8 cellular contexts compared by ENCODE assay signal in the genomic region with DNA sequence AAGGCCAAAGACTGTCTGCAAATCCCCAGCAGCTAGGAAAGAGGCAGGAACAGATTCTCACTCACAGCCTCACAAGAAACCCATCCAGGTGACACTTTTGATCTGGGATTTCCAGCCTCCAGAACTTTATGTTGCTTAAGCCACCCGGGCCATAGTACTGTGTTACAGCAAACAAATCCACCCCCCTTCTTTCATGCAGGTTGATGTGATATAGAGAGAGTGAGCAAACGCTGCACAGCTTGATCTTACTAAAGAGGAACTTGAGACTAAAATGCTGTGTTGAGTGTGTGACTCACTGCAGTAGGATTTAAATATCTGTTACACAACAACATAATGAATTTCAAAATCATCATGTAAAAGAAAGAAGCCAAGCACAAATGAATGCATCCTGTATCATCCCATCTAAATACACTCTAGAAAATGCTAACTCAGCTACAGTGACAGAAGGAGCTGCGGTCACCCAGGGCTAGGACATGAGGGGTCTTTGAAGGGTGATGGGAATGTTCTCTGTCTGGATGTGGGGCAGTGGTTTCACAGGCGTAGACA. TPM values are rescaled to one million over a fixed set of nuclear protein-coding genes. Genes with fewer than 3 reads are reported as not detected.
DNase-seq lines count a peak whose midpoint lies in the region; ATAC-seq and TF ChIP-seq lines count a peak whose summit lies in the region.

No MANE protein-coding gene starts in this region.

- H3K4me1 ChIP-seq in OCI-LY3 (ENCODE audit: low read length) (peaks cover 88% of the 10 kb centered on the region), esophagus squamous epithelium (peaks cover 22 to 51% (median 22%) of the 10 kb centered on the region in 3 donors)

- H3K4me3 Mint-ChIP-seq in CD4-positive, alpha-beta T cell: no peak overlapping the region
- H3K4me3 Mint-ChIP-seq in progenitor cell of endocrine pancreas (ENCODE audit: low read depth): no peak overlapping the region

- H3K9me3 Mint-ChIP-seq in CD4-positive, alpha-beta T cell: no peaks in the 10 kb centered on the region
- no peaks in the 10 kb centered on the region for H3K9me3 Mint-ChIP-seq in progenitor cell of endocrine pancreas (ENCODE audit: low read depth)

- H3K4me2 ChIP-seq in OCI-LY3 (ENCODE audit: low read length): peak overlapping the region; percentile 68

- H3K36me3 ChIP-seq in OCI-LY3 (replicated peaks; ENCODE audit: low read depth, low read length) (peaks cover 28% of the 10 kb centered on the region), esophagus squamous epithelium (peaks cover 0 to 24% (median 0%) of the 10 kb centered on the region in 3 donors)

- intact Hi-C loops in CD4-positive, alpha-beta T cell (cut with DNase I, micrococcal nuclease): loop anchor here in 1 of 2 experiments (5.0 kb wide), 1 partner anchor 67 kb away; no protein-coding TSS in a partner anchor
- intact Hi-C loops in esophagus squamous epithelium (cut with DNase I): loop anchor here (10.0 kb wide), 1 partner anchor 74 kb away; no protein-coding TSS in a partner anchor

- TF ChIP-seq POLR2A in esophagus squamous epithelium (IDR thresholded peaks at IDR 0.05): no peak

- H3K27ac Mint-ChIP-seq in CD4-positive, alpha-beta T cell: peak overlapping the region; percentile 25
- H3K27ac Mint-ChIP-seq in progenitor cell of endocrine pancreas: no peak overlapping the region

- no peaks in the 10 kb centered on the region for H4K20me1 ChIP-seq in OCI-LY3 (ENCODE audit: insufficient read depth, low read length)

- TF ChIP-seq CTCF in CD4-positive, alpha-beta T cell (IDR thresholded peaks at IDR 0.05): no peak
- TF ChIP-seq CTCF in OCI-LY3 (IDR thresholded peaks at IDR 0.05; ENCODE audit: low read depth, low read length) (no peak), esophagus squamous epithelium (IDR thresholded peaks at IDR 0.05) (no peak), progenitor cell of endocrine pancreas (IDR thresholded peaks at IDR 0.05; ENCODE audit: unreplicated experiment) (no peak)

- 27 to 31% methylated on average over 3 to 4 of the region's 4 CpGs for WGBS in esophagus squamous epithelium, 2 donors

- CTCF ChIA-PET in CD4-positive, alpha-beta T cell (lab: Charles Lee): no interaction called here

- POLR2A ChIA-PET in CD4-positive, alpha-beta T cell (lab: Charles Lee): interaction anchor here (1.2 kb wide), 1 partner anchor 31 kb away, joined by 3 read pairs; no protein-coding TSS in a partner anchor

- no peaks in the 10 kb centered on the region for H3K9me3 ChIP-seq in CD4-positive, alpha-beta T cell (ENCODE audit: control insufficient read depth, low read length)
- H3K9me3 ChIP-seq in OCI-LY3 (ENCODE audit: insufficient read depth, low read length): no peaks in the 10 kb centered on the region
- H3K9me3 ChIP-seq in esophagus squamous epithelium: no peaks in the 10 kb centered on the region

- peak overlapping the region; percentile 25; the same call in 1 of the 2 replicates for H3K4me3 ChIP-seq in OCI-LY3 (ENCODE audit: low read length)
- no peak overlapping the region for H3K4me3 ChIP-seq in esophagus squamous epithelium

- H3K27me3 Mint-ChIP-seq in CD4-positive, alpha-beta T cell: no peaks in the 10 kb centered on the region
- H3K27me3 Mint-ChIP-seq in progenitor cell of endocrine pancreas: no peaks in the 10 kb centered on the region

- H3K27ac ChIP-seq in CD4-positive, alpha-beta T cell (ENCODE audit: low read depth, low read length): no peak overlapping the region
- H3K27ac ChIP-seq in OCI-LY3 (ENCODE audit: low read length) (peak overlapping the region; percentile 93), esophagus squamous epithelium (peak overlapping the region; percentile 71 to 80 (median 76))

- no peaks in the 10 kb centered on the region for H3K27me3 ChIP-seq in CD4-positive, alpha-beta T cell (ENCODE audit: control insufficient read depth, insufficient read depth, low read length)
- H3K27me3 ChIP-seq in OCI-LY3 (ENCODE audit: low read depth, low read length) (no peaks in the 10 kb centered on the region), esophagus squamous epithelium (no peaks in the 10 kb centered on the region)

- no peak for DNase-seq in CD4-positive, alpha-beta T cell
- DNase-seq in esophagus squamous epithelium (lab: John Stamatoyannopoulos, UW) (no peak), smooth muscle cell of the brain vasculature (ENCODE audit: low read depth, low spot score) (peak; percentile 51), HK-2 (ENCODE audit: unreplicated experiment) (no peak), progenitor cell of endocrine pancreas (ENCODE audit: low spot score, unreplicated experiment) (no peak)
- DNase-seq in activated T-cell treated with anti-CD3 and anti-CD28 coated beads, Interleukin-2, amount 50 U/mL, for 1 hour: no peak

- no peaks in the 10 kb centered on the region for H3K36me3 Mint-ChIP-seq in CD4-positive, alpha-beta T cell (ENCODE audit: low read depth)
- peaks cover 4% of the 10 kb centered on the region for H3K36me3 Mint-ChIP-seq in progenitor cell of endocrine pancreas (ENCODE audit: insufficient read depth)

- no peak for ATAC-seq in CD4-positive, alpha-beta T cell (ENCODE audit: poor library complexity)
- peak; percentile 57 for ATAC-seq in GM21717 (IDR thresholded peaks at IDR 0.05; ENCODE audit: unreplicated experiment)

- H3K9ac ChIP-seq in OCI-LY3 (ENCODE audit: low read length): peak overlapping the region; percentile 70

- H3K79me2 ChIP-seq in OCI-LY3 (ENCODE audit: low read length): no peaks in the 10 kb centered on the region

- H3K4me1 Mint-ChIP-seq in CD4-positive, alpha-beta T cell (ENCODE audit: low read depth): peaks cover 57% of the 10 kb centered on the region
- peaks cover 2% of the 10 kb centered on the region for H3K4me1 Mint-ChIP-seq in progenitor cell of endocrine pancreas (ENCODE audit: low read depth)

- no peak overlapping the region for H2AFZ ChIP-seq in OCI-LY3 (ENCODE audit: low read depth, low read length)

RNA-seq across cellular contexts. Expression of gene RCBTB2, which starts 32.2 kb away (rescaled TPM):
- 1 to 10 TPM; 6.1 to 6.5 TPM for total RNA-seq in CD4-positive, alpha-beta T cell
- total RNA-seq in esophagus squamous epithelium (10 to 100 TPM in 3 of 4 donors, 1 to 10 TPM in 1; 8.1 to 24.7 (median 14.9) TPM), progenitor cell of endocrine pancreas (18.2 and 18.9 TPM in 2 replicates)
